In genomic region chr5:36217591-36217990, GRCh38 we compare ENCODE assay signal across 28 cellular contexts.
"Had no signal": no experiment of that assay in that cellular context is flagged by ENCODE, and none has a peak within 500 bp of the region (broad histone marks: within the 10 kb centered on the region; RNA-seq: fewer than 3 reads in every experiment).

No MANE protein-coding gene starts in this region.

- H3K27me3 Mint-ChIP-seq: stimulated activated memory B cell treated with anti-CD40 and anti-IgM and Interleukin-4, amounts not matched to agents 10 μg/mL and 1 μg/mL and 100 μg/mL, for 72 hours; stimulated activated naive B cell treated with anti-CD40 and anti-IgM and Interleukin-4, amounts not matched to agents 10 μg/mL and 1 μg/mL and 100 μg/mL, for 72 hours; stimulated activated naive CD8-positive, alpha-beta T cell treated with anti-CD3 and anti-CD28 coated beads, Interleukin-15, amount 100 ng/mL, for 72 hours; stimulated activated naive CD8-positive, alpha-beta T cell treated with anti-CD3 and anti-CD28 coated beads, Interleukin-15, Interleukin-2, amounts not matched to agents 100 ng/mL and 50 ng/mL, for 24 hours; type B pancreatic cell had no signal

- H3K36me3 ChIP-seq: uterus had no signal

- H3K4me3 ChIP-seq: stomach, suprapubic skin, testis, thoracic aorta, thyroid gland, tibial artery, tibial nerve, transverse colon, upper lobe of left lung, upper lobe of right lung, uterus, vagina had no signal

- H3K9me3 Mint-ChIP-seq: stimulated activated effector memory CD8-positive, alpha-beta T cell treated with anti-CD3 and anti-CD28 coated beads, Interleukin-12 subunit alpha, Interleukin-12 subunit beta, amount 100 ng/mL, for 72 hours; stimulated activated memory B cell treated with anti-CD40 and anti-IgM and Interleukin-4, amounts not matched to agents 10 μg/mL and 1 μg/mL and 100 μg/mL, for 72 hours; stimulated activated naive B cell treated with anti-CD40 and anti-IgM and Interleukin-4, amounts not matched to agents 10 μg/mL and 1 μg/mL and 100 μg/mL, for 72 hours; stimulated activated naive CD8-positive, alpha-beta T cell treated with anti-CD3 and anti-CD28 coated beads, Interleukin-15, amount 100 ng/mL, for 72 hours; stimulated activated naive CD8-positive, alpha-beta T cell treated with anti-CD3 and anti-CD28 coated beads, Interleukin-15, Interleukin-2, amounts not matched to agents 100 ng/mL and 50 ng/mL, for 24 hours; type B pancreatic cell had no signal

- H3K27me3 ChIP-seq: stomach, suprapubic skin, testis, thyroid gland, tibial artery, tibial nerve, transverse colon, upper lobe of left lung, upper lobe of right lung, uterus, vagina had no signal

- H3K4me3 Mint-ChIP-seq: stimulated activated effector memory CD8-positive, alpha-beta T cell treated with anti-CD3 and anti-CD28 coated beads, Interleukin-12 subunit alpha, Interleukin-12 subunit beta, amount 100 ng/mL, for 72 hours; stimulated activated memory B cell treated with anti-CD40 and anti-IgM and Interleukin-4, amounts not matched to agents 10 μg/mL and 1 μg/mL and 100 μg/mL, for 72 hours; stimulated activated naive B cell treated with anti-CD40 and anti-IgM and Interleukin-4, amounts not matched to agents 10 μg/mL and 1 μg/mL and 100 μg/mL, for 72 hours; stimulated activated naive CD8-positive, alpha-beta T cell treated with anti-CD3 and anti-CD28 coated beads, Interleukin-15, amount 100 ng/mL, for 72 hours; stimulated activated naive CD8-positive, alpha-beta T cell treated with anti-CD3 and anti-CD28 coated beads, Interleukin-15, Interleukin-2, amounts not matched to agents 100 ng/mL and 50 ng/mL, for 24 hours; type B pancreatic cell had no signal

- H3K9me3 ChIP-seq: stomach, suprapubic skin, testis, thoracic aorta, thyroid gland, tibial artery, tibial nerve, transverse colon, upper lobe of left lung, upper lobe of right lung, uterus, vagina had no signal

- ATAC-seq: stimulated activated effector memory CD8-positive, alpha-beta T cell treated with anti-CD3 and anti-CD28 coated beads, Interleukin-12 subunit alpha, Interleukin-12 subunit beta, amount 100 ng/mL, for 72 hours; stimulated activated memory B cell treated with anti-CD40 and anti-IgM and Interleukin-4, amounts not matched to agents 10 μg/mL and 1 μg/mL and 100 μg/mL, for 72 hours; stimulated activated naive B cell treated with anti-CD40 and anti-IgM and Interleukin-4, amounts not matched to agents 10 μg/mL and 1 μg/mL and 100 μg/mL, for 72 hours; stimulated activated naive CD8-positive, alpha-beta T cell treated with anti-CD3 and anti-CD28 coated beads, Interleukin-15, amount 100 ng/mL, for 72 hours; stimulated activated naive CD8-positive, alpha-beta T cell treated with anti-CD3 and anti-CD28 coated beads, Interleukin-15, Interleukin-2, amounts not matched to agents 100 U/mL and 50 U/mL, for 24 hours; upper lobe of right lung had no signal

- H3K4me1 Mint-ChIP-seq: stimulated activated effector memory CD8-positive, alpha-beta T cell treated with anti-CD3 and anti-CD28 coated beads, Interleukin-12 subunit alpha, Interleukin-12 subunit beta, amount 100 ng/mL, for 72 hours; stimulated activated memory B cell treated with anti-CD40 and anti-IgM and Interleukin-4, amounts not matched to agents 10 μg/mL and 1 μg/mL and 100 μg/mL, for 72 hours; stimulated activated naive B cell treated with anti-CD40 and anti-IgM and Interleukin-4, amounts not matched to agents 10 μg/mL and 1 μg/mL and 100 μg/mL, for 72 hours; stimulated activated naive CD8-positive, alpha-beta T cell treated with anti-CD3 and anti-CD28 coated beads, Interleukin-15, amount 100 ng/mL, for 72 hours had no signal

- H3K4me1 ChIP-seq: stomach, suprapubic skin, testis, thyroid gland, tibial artery, tibial nerve, transverse colon, upper lobe of left lung, upper lobe of right lung, uterus, vagina had no signal

- H3K27ac Mint-ChIP-seq: stimulated activated effector memory CD8-positive, alpha-beta T cell treated with anti-CD3 and anti-CD28 coated beads, Interleukin-12 subunit alpha, Interleukin-12 subunit beta, amount 100 ng/mL, for 72 hours; stimulated activated memory B cell treated with anti-CD40 and anti-IgM and Interleukin-4, amounts not matched to agents 10 μg/mL and 1 μg/mL and 100 μg/mL, for 72 hours; stimulated activated naive B cell treated with anti-CD40 and anti-IgM and Interleukin-4, amounts not matched to agents 10 μg/mL and 1 μg/mL and 100 μg/mL, for 72 hours; stimulated activated naive CD8-positive, alpha-beta T cell treated with anti-CD3 and anti-CD28 coated beads, Interleukin-15, amount 100 ng/mL, for 72 hours; stimulated activated naive CD8-positive, alpha-beta T cell treated with anti-CD3 and anti-CD28 coated beads, Interleukin-15, Interleukin-2, amounts not matched to agents 100 ng/mL and 50 ng/mL, for 24 hours; type B pancreatic cell had no signal

- DNase-seq: stimulated activated CD4-positive, alpha-beta T cell treated with anti-CD3 and anti-CD28 coated beads, Interleukin-2, amount 100 ng/mL, for 48 hours; stimulated activated CD4-positive, alpha-beta T cell treated with anti-CD3 and anti-CD28 coated beads, Interleukin-4, amount 100 ng/mL, for 1 hour; stimulated activated CD4-positive, alpha-beta T cell treated with anti-CD3 and anti-CD28 coated beads, Interleukin-4, amount 100 ng/mL, for 24 hours; stimulated activated CD4-positive, alpha-beta T cell treated with anti-CD3 and anti-CD28 coated beads, Interleukin-4, amount 100 ng/mL, for 4 hours; stimulated activated CD8-positive, alpha-beta memory T cell treated with anti-CD3 and anti-CD28 coated beads, Interleukin-4, amount 100 ng/mL, for 48 hours; stimulated activated naive B cell treated with anti-CD40 and anti-IgM and Interleukin-4, amounts not matched to agents 10 μg/mL and 1 μg/mL and 100 μg/mL, for 72 hours; stimulated activated naive CD4-positive, alpha-beta T cell; stimulated activated naive CD4-positive, alpha-beta T cell treated with Interleukin-2 at 50 U/mL for 16 hours; stimulated activated naive CD8-positive, alpha-beta T cell treated with anti-CD3 and anti-CD28 coated beads, Interleukin-15, amount 100 ng/mL, for 72 hours; stimulated activated naive CD8-positive, alpha-beta T cell treated with anti-CD3 and anti-CD28 coated beads, Interleukin-15, Interleukin-2, amounts not matched to agents 100 U/mL and 50 U/mL, for 24 hours; stomach; substantia nigra; testis; thyroid gland; tibial artery; transverse colon; trophoblast cell; upper lobe of left lung; upper lobe of right lung; uterus had no signal

- H3K27ac ChIP-seq: stomach, suprapubic skin, testis, thoracic aorta, thyroid gland, tibial artery, tibial nerve, transverse colon, upper lobe of left lung, upper lobe of right lung, uterus, vagina had no signal
